5 cellular contexts compared by ENCODE assay signal in the genomic region with DNA sequence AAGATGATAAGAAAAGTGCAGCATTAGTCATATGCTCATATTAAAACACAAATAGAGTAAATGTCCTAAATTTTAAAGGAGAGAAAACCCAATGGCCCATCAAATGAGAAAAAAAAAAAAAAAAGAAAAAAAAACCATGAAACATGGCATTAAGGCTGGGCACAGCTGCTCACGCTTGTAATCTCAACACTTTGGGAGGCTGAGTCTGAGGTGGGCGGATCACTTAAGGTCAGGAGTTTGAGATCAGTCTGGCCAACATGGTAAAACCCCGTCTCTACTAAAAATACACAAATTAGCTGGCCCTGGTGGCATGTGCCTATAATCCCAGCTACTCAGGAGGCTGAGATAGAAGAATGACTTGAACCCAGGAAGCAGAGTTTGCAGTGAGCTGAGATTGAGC.
"Had no signal": no experiment of that assay in that cellular context is flagged by ENCODE, and none has a peak within 500 bp of the region (broad histone marks: within the 10 kb centered on the region; RNA-seq: fewer than 3 reads in every experiment).

No MANE protein-coding gene starts in this region.

- H3K27ac ChIP-seq: HL-60 had no signal

- H3K4me3 ChIP-seq: K562 had no signal

- DNase-seq: IMR-90, KBM-7, KG1 had no signal
